ENCODE assay signal across 9 cellular contexts in the genomic region with DNA sequence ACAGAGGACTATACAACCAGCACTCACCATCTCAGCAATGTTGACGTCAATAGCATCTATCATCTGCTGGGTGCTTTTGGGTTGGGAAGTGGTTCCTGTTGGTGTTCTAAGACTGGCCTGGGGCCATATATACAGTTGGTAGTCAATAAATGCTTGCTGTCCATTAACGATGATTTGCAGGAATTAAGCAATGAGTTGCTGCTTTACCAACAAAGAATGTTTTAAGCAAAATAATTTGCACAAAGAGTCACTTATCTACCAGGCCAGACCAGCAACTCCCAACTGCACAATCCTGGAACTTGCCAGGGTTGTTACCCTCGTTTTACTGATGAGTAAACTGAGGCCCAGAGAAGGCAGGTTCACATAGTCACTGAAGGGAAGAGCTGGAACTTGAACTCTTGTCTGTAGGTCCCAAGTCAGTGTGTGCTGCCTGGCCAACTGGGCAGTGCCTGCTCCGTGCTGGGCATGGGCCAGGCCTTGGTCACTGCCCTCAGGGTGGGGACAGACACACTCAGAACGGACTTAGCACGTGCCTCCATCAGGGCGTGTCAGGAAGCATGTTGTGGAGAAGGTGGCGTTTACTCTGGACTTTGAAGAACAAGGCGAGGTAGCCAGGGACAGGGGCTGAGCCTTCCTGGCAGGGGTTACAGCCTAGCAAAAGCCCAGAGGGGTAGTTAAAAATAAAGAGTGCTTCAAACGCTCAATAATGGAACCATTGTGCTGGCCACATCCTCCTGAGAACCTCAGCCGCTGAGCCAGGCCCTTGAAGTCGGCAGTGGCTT. TPM values are rescaled to one million over a fixed set of nuclear protein-coding genes. Genes with fewer than 3 reads are reported as not detected.
A peak's percentile ranks its signal among the peaks of the same experiment; 100 is the strongest.
DNase-seq lines count a peak whose midpoint lies in the region; ATAC-seq lines count a peak whose summit lies in the region.
"Had no signal": no experiment of that assay in that cellular context is flagged by ENCODE, and none has a peak within 500 bp of the region (broad histone marks: within the 10 kb centered on the region; RNA-seq: fewer than 3 reads in every experiment).

No MANE protein-coding gene starts in this region.

- peak; percentile 23 for DNase-seq in NCI-H748 (lab: John Stamatoyannopoulos, UW; ENCODE audit: unreplicated experiment)
- no peak for DNase-seq in NCI-H748 treated with DMSO at 0.1 percent for 48 hours (lab: John Stamatoyannopoulos, UW)
- peak; percentile 90 for DNase-seq in SK-MEL-5 (ENCODE audit: low read depth, low spot score)
- DNase-seq in left colon, result peak; percentile 84 to 94
- no peak for DNase-seq in substantia nigra (lab: John Stamatoyannopoulos, UW)
- no peak for DNase-seq in COR-L47 (lab: John Stamatoyannopoulos, UW)
- no peak for DNase-seq in AML-193 (lab: John Stamatoyannopoulos, UW)

- H3K27me3 Mint-ChIP-seq in stimulated activated memory B cell treated with anti-CD40 and anti-IgM and Interleukin-4, amounts not matched to agents 10 μg/mL and 1 μg/mL and 100 μg/mL, for 72 hours, result no peaks in the 10 kb centered on the region
- H3K27me3 Mint-ChIP-seq: activated naive CD8-positive, alpha-beta T cell had no signal

- peak; percentile 74 for ATAC-seq in left colon
- ATAC-seq in stimulated activated memory B cell treated with anti-CD40 and anti-IgM and Interleukin-4, amounts not matched to agents 10 μg/mL and 1 μg/mL and 100 μg/mL, for 72 hours, result no peak

- H3K27ac Mint-ChIP-seq in stimulated activated memory B cell treated with anti-CD40 and anti-IgM and Interleukin-4, amounts not matched to agents 10 μg/mL and 1 μg/mL and 100 μg/mL, for 72 hours, result peak overlapping the region; percentile 51
- H3K27ac Mint-ChIP-seq: activated naive CD8-positive, alpha-beta T cell had no signal

- no peak overlapping the region for H3K27ac ChIP-seq in substantia nigra (ENCODE audit: low read depth, low read length, poor library complexity, severe bottlenecking)

- H3K36me3 Mint-ChIP-seq in stimulated activated memory B cell treated with anti-CD40 and anti-IgM and Interleukin-4, amounts not matched to agents 10 μg/mL and 1 μg/mL and 100 μg/mL, for 72 hours, result peaks cover 3% of the 10 kb centered on the region
- H3K36me3 Mint-ChIP-seq: activated naive CD8-positive, alpha-beta T cell had no signal

- peak overlapping the region; percentile 28 for H3K4me3 Mint-ChIP-seq in stimulated activated memory B cell treated with anti-CD40 and anti-IgM and Interleukin-4, amounts not matched to agents 10 μg/mL and 1 μg/mL and 100 μg/mL, for 72 hours

- in situ Hi-C loops in SK-MEL-5 (cut with HindIII; ENCODE audit: low pct_unique_long_range_greater_than_20kb, low sequenced_read_pairs), result no loop called here

- intact Hi-C loops in left colon (cut with DNase I, micrococcal nuclease), result no loop called here

- H3K4me1 Mint-ChIP-seq in stimulated activated memory B cell treated with anti-CD40 and anti-IgM and Interleukin-4, amounts not matched to agents 10 μg/mL and 1 μg/mL and 100 μg/mL, for 72 hours, result peaks cover 49% of the 10 kb centered on the region

- no peaks in the 10 kb centered on the region for H3K9me3 Mint-ChIP-seq in stimulated activated memory B cell treated with anti-CD40 and anti-IgM and Interleukin-4, amounts not matched to agents 10 μg/mL and 1 μg/mL and 100 μg/mL, for 72 hours

RNA-seq across cellular contexts. Expression of gene SRC, which starts 2.5 kb away (rescaled TPM):
- 5.7 and 7.3 TPM in 2 replicates for total RNA-seq in SK-MEL-5 (2014; rRNA removed; shearing (Covaris generic))
- 16.0 and 21.0 TPM in 2 replicates for polyA plus RNA-seq in SK-MEL-5 (2015; cell fraction: cytosol; rRNA removed)
- polyA plus RNA-seq in SK-MEL-5 (2015; cell fraction: nucleus; rRNA removed), result 27.1 and 30.4 TPM in 2 replicates
- 100 to 1,000 TPM; 117 to 121 TPM for total RNA-seq in left colon

RNA-seq across cellular contexts. Expression of gene MANBAL, which starts 53.9 kb away (rescaled TPM):
- 12.4 and 19.4 TPM in 2 replicates for total RNA-seq in SK-MEL-5 (2014; rRNA removed; shearing (Covaris generic))
- polyA plus RNA-seq in SK-MEL-5 (2015; cell fraction: cytosol; rRNA removed), result 58.6 and 65.7 TPM in 2 replicates
- 16.3 and 20.9 TPM in 2 replicates for polyA plus RNA-seq in SK-MEL-5 (2015; cell fraction: nucleus; rRNA removed)
- total RNA-seq in left colon, result 10 to 100 TPM; 35.3 to 37.2 TPM

Comparison
In these comparisons a context has a peak if more than half of its experiments do, and no peak if none do; other contexts are left out.
1. DNase-seq: peak in NCI-H748 (single experiment), SK-MEL-5 (single experiment) and left colon (2 of 2); none in NCI-H748 treated with DMSO at 0.1 percent for 48 hours (single experiment), substantia nigra (0 of 49), COR-L47 (single experiment) and AML-193 (0 of 2).
2. RNA of gene SRC, which starts 2.5 kb away (total RNA-seq): 117 to 121 TPM in left colon; 5.7 to 7.3 TPM in SK-MEL-5; every median in the first group is over 10 times any median in the second.